ENCODE assay signal across 19 cellular contexts in the genomic region with DNA sequence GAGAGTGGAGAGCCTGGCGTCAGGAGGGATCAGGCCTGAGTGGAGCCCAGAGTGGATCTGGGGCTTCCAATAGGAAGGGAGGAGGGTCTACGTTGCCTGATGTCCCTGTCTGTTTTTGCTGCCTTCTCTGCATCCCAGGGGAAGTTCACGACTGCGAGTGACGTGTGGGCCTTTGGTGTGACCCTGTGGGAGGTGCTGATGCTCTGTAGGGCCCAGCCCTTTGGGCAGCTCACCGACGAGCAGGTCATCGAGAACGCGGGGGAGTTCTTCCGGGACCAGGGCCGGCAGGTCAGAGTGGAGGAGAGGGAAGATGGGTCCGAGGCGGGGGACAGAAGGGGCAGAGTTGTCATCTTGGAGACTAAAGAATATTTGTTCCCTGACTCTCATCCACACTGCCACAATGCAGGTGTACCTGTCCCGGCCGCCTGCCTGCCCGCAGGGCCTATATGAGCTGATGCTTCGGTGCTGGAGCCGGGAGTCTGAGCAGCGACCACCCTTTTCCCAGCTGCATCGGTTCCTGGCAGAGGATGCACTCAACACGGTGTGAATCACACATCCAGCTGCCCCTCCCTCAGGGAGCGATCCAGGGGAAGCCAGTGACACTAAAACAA. TPM values are rescaled to one million over a fixed set of nuclear protein-coding genes. Genes with fewer than 3 reads are reported as not detected.
DNase-seq lines count a peak whose midpoint lies in the region; ATAC-seq and TF ChIP-seq lines count a peak whose summit lies in the region.
"Had no signal": no experiment of that assay in that cellular context is flagged by ENCODE, and none has a peak within 500 bp of the region (broad histone marks: within the 10 kb centered on the region; RNA-seq: fewer than 3 reads in every experiment).

No MANE protein-coding gene starts in this region.

- ATAC-seq in Panc1 (0 out of 2 replicates have a peak, but pooled peaks have one; percentile 12), lower lobe of right lung (no peak), PC-3 (no peak)
- ATAC-seq: CD8-positive, alpha-beta T cell; HepG2 had no signal

- BruUV-seq in Panc1 (replicated peaks; lab: Mats Ljungman, UMichigan): no TSS peak
- BruUV-seq in PC-3 (replicated peaks; lab: Mats Ljungman, UMichigan): no TSS peak

- H3K27me3 Mint-ChIP-seq in activated T-cell treated with anti-CD3 and anti-CD28 coated beads, Interleukin-2, amount 50 U/mL, for 24 hours: no peaks in the 10 kb centered on the region

- DNase-seq in activated T-cell treated with anti-CD3 and anti-CD28 coated beads, Interleukin-2, amount 50 U/mL, for 24 hours: no peak
- DNase-seq in activated T-cell treated with anti-CD3 and anti-CD28 coated beads, Interleukin-2, amount 50 U/mL, for 1 hour: no peak
- DNase-seq in Panc1 (ENCODE audit: low read depth, low spot score) (no peak), lower lobe of right lung (peak; percentile 36), dedifferentiated amniotic fluid mesenchymal stem cell (ENCODE audit: extremely low spot score) (no peak), PC-3 (no peak)
- no peak for DNase-seq in activated CD8-positive, alpha-beta memory T cell treated with anti-CD3 and anti-CD28 coated beads, Interleukin-2, amount 50 U/mL, for 4 hours
- DNase-seq: CD8-positive, alpha-beta T cell; COR-L47; DND-41; GDM1; GOT3; HFFc6 had no signal

- H4K20me1 ChIP-seq in PC-3 (ENCODE audit: low read length): no peaks in the 10 kb centered on the region

- H3K27ac ChIP-seq in Panc1 (ENCODE audit: low read length): no peak overlapping the region
- H3K27ac ChIP-seq in lower lobe of right lung: no peak overlapping the region
- H3K27ac ChIP-seq in PC-3 (ENCODE audit: low read length): no peak overlapping the region
- H3K27ac ChIP-seq: 22Rv1 had no signal

- in situ Hi-C loops in Panc1 (cut with HindIII; ENCODE audit: low pct_unique_long_range_greater_than_20kb, low sequenced_read_pairs): no loop called here

- H3K4me2 ChIP-seq in PC-3 (ENCODE audit: low read length): no peak overlapping the region

- no peak overlapping the region for H2AFZ ChIP-seq in PC-3 (ENCODE audit: low read length)

- H3K36me3 Mint-ChIP-seq in activated T-cell treated with anti-CD3 and anti-CD28 coated beads, Interleukin-2, amount 50 U/mL, for 24 hours (ENCODE audit: low read depth): peaks cover 15% of the 10 kb centered on the region

- no peak overlapping the region for H3K4me3 ChIP-seq in Panc1 (ENCODE audit: low read depth in 2 of 2, low read length in 2 of 2)
- no peak overlapping the region for H3K4me3 ChIP-seq in lower lobe of right lung
- H3K4me3 ChIP-seq in PC-3 (ENCODE audit: low read length): no peak overlapping the region
- H3K4me3 ChIP-seq: HAP-1 had no signal

- no peaks in the 10 kb centered on the region for H3K27me3 ChIP-seq in Panc1 (ENCODE audit: control insufficient read depth, insufficient read depth, low read length)
- H3K27me3 ChIP-seq in lower lobe of right lung (ENCODE audit: low read depth): no peaks in the 10 kb centered on the region
- H3K27me3 ChIP-seq in PC-3 (ENCODE audit: low read length): no peaks in the 10 kb centered on the region

- POLR2A ChIA-PET in Panc1 (lab: Charles Lee) (interaction anchor here (0.6 kb wide), 1 partner anchor 54 kb away, joined by 10 read pairs; no protein-coding TSS in a partner anchor), PC-3 (lab: Charles Lee; ENCODE audit: unreplicated experiment) (no interaction called here)

- TF ChIP-seq CTCF in Panc1 (IDR thresholded peaks at IDR 0.05) (no peak), lower lobe of right lung (IDR thresholded peaks at IDR 0.05) (no peak), PC-3 (conservative IDR thresholded peaks at IDR 0.05; ENCODE audit: low read depth, low read length) (no peak)

- H3K9ac ChIP-seq in PC-3 (ENCODE audit: low read length): no peak overlapping the region

- H3F3A ChIP-seq in PC-3 (ENCODE audit: low read length, unreplicated experiment): no peaks in the 10 kb centered on the region

- H3K4me1 ChIP-seq in Panc1 (ENCODE audit: control insufficient read depth, insufficient read depth, low read length) (no peaks in the 10 kb centered on the region), lower lobe of right lung (no peaks in the 10 kb centered on the region), PC-3 (ENCODE audit: insufficient read depth, low read length) (no peaks in the 10 kb centered on the region)
- H3K4me1 ChIP-seq: HAP-1 had no signal

- H3K9me3 Mint-ChIP-seq in activated T-cell treated with anti-CD3 and anti-CD28 coated beads, Interleukin-2, amount 50 U/mL, for 24 hours: no peaks in the 10 kb centered on the region
- H3K9me3 Mint-ChIP-seq: CD14-positive monocyte; CD8-positive, alpha-beta T cell; HFFc6 had no signal

- peak overlapping the region; percentile 53 for H3K27ac Mint-ChIP-seq in activated T-cell treated with anti-CD3 and anti-CD28 coated beads, Interleukin-2, amount 50 U/mL, for 24 hours
- H3K27ac Mint-ChIP-seq: CD8-positive, alpha-beta T cell; HFFc6 had no signal

- H3K9me2 ChIP-seq in PC-3 (replicated peaks; ENCODE audit: low read length): no peaks in the 10 kb centered on the region

- intact Hi-C loops in Panc1 (cut with micrococcal nuclease; ENCODE audit: unreplicated experiment): no loop called here
- intact Hi-C loops in lower lobe of right lung (cut with DNase I): no loop called here
- intact Hi-C loops in PC-3 (cut with micrococcal nuclease): no loop called here

- H3K36me3 ChIP-seq in Panc1 (ENCODE audit: control insufficient read depth, insufficient read depth, low read length) (no peaks in the 10 kb centered on the region), lower lobe of right lung (peaks cover 48% of the 10 kb centered on the region), PC-3 (ENCODE audit: low read depth, low read length) (peaks cover 40% of the 10 kb centered on the region)

- peaks cover 3% of the 10 kb centered on the region for H3K4me1 Mint-ChIP-seq in activated T-cell treated with anti-CD3 and anti-CD28 coated beads, Interleukin-2, amount 50 U/mL, for 24 hours (ENCODE audit: low read depth)
- H3K4me1 Mint-ChIP-seq: CD14-positive monocyte had no signal

- H3K79me2 ChIP-seq in PC-3 (ENCODE audit: low read length): no peaks in the 10 kb centered on the region

- H3K4me3 Mint-ChIP-seq in activated T-cell treated with anti-CD3 and anti-CD28 coated beads, Interleukin-2, amount 50 U/mL, for 24 hours: no peak overlapping the region
- H3K4me3 Mint-ChIP-seq: CD14-positive monocyte; CD8-positive, alpha-beta T cell; HFFc6 had no signal

- H3K9me3 ChIP-seq in Panc1 (ENCODE audit: control insufficient read depth, insufficient read depth, low read depth, low read length) (no peaks in the 10 kb centered on the region), lower lobe of right lung (no peaks in the 10 kb centered on the region), PC-3 (ENCODE audit: low read length) (no peaks in the 10 kb centered on the region)
- H3K9me3 ChIP-seq: HAP-1 had no signal

- CTCF ChIA-PET in Panc1 (lab: Charles Lee): no interaction called here
- CTCF ChIA-PET in PC-3 (lab: Charles Lee): no interaction called here

RNA-seq across cellular contexts. Expression of a gene that starts 9.2 kb away (rescaled TPM):
- total RNA-seq in Panc1 (2021; ENCODE audit: unreplicated experiment): 27.5 TPM
- polyA plus RNA-seq in Panc1 (2012; ENCODE audit: insufficient read length): 24.5 TPM
- 37.1 TPM for total RNA-seq in lower lobe of right lung
- 21.7 and 28.7 TPM in 2 replicates for total RNA-seq in PC-3 (2014; rRNA removed)

RNA-seq across cellular contexts. Expression of a gene that starts 14.5 kb away (rescaled TPM):
- total RNA-seq in Panc1 (2021; ENCODE audit: unreplicated experiment) (95.2 TPM), lower lobe of right lung (80.9 TPM), PC-3 (2014; rRNA removed) (108 and 144 TPM in 2 replicates)
- 139 TPM for polyA plus RNA-seq in Panc1 (2012; ENCODE audit: insufficient read length)

RNA-seq across cellular contexts. Expression of a gene that starts 15.2 kb away (rescaled TPM):
- total RNA-seq in Panc1 (2021; ENCODE audit: unreplicated experiment): 42.7 TPM
- polyA plus RNA-seq in Panc1 (2012; ENCODE audit: insufficient read length): 32.4 TPM
- total RNA-seq in lower lobe of right lung: 33.0 TPM
- 66.5 and 87.8 TPM in 2 replicates for total RNA-seq in PC-3 (2014; rRNA removed)

RNA-seq across cellular contexts. Expression of a gene that starts 33.1 kb away (rescaled TPM):
- total RNA-seq in Panc1 (2021; ENCODE audit: unreplicated experiment) (not detected), lower lobe of right lung (351 TPM), PC-3 (2014; rRNA removed) (not detected in 2 replicates)
- polyA plus RNA-seq in Panc1 (2012; ENCODE audit: insufficient read length): not detected
- total RNA-seq: A673; CD8-positive, alpha-beta T cell; HepG2; HFFc6 had no signal
- polyA plus RNA-seq: BJ, CD14-positive monocyte, HepG2 had no signal

RNA-seq across cellular contexts. Expression of a gene that starts 41.9 kb away (rescaled TPM):
- total RNA-seq in Panc1 (2021; ENCODE audit: unreplicated experiment): not detected
- not detected for polyA plus RNA-seq in Panc1 (2012; ENCODE audit: insufficient read length)
- total RNA-seq in lower lobe of right lung: 5.3 TPM
- total RNA-seq in PC-3 (2014; rRNA removed): 0.04 TPM in 1 of 2 replicates, not detected in the other
- total RNA-seq: A673; CD8-positive, alpha-beta T cell; HepG2; HFFc6 had no signal
- polyA plus RNA-seq: BJ, CD14-positive monocyte, HepG2 had no signal
